In the genomic region with DNA sequence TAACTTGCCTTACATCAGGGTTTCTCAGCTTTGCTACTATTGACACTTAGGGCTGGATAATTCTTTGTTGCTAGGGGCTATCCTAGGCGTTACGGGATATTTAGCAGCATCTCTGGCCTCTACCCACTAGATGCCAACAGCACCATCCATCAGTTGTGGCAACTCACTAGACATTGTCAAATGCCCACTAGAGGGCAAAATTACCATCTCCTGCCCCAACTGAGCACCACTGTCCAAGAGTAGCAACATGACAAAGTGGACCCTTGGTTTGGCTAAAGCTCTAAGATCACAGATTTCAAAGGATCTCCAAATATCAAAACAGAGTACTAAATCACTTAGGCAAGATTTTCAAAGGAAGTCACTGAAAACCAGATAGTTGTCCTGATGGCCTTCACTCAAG, we compare ENCODE assay signal across 14 cellular contexts.
DNase-seq lines count a peak whose midpoint lies in the region; ATAC-seq and TF ChIP-seq lines count a peak whose summit lies in the region.
"Had no signal": no experiment of that assay in that cellular context is flagged by ENCODE, and none has a peak within 500 bp of the region (broad histone marks: within the 10 kb centered on the region; RNA-seq: fewer than 3 reads in every experiment).

No MANE protein-coding gene starts in this region.

- no peak overlapping the region for H3K4me3 ChIP-seq in esophagus squamous epithelium
- H3K4me3 ChIP-seq: BLaER1 treated with 17β-estradiol and CSF1 and Interleukin-3, amounts not matched to agents 10 nM and 100 nM had no signal

- H3K27ac ChIP-seq in 22Rv1 (no peak overlapping the region), foreskin keratinocyte (no peak overlapping the region), esophagus squamous epithelium (no peak overlapping the region)
- H3K27ac ChIP-seq: BLaER1 treated with 17β-estradiol and CSF1 and Interleukin-3, amounts not matched to agents 10 nM and 100 nM had no signal

- DNase-seq in RPMI8226 (peak; percentile 6), foreskin keratinocyte (no peak), esophagus squamous epithelium (lab: John Stamatoyannopoulos, UW) (no peak), GM03348 (ENCODE audit: low spot score) (no peak)
- DNase-seq in activated CD8-positive, alpha-beta memory T cell treated with anti-CD3 and anti-CD28 coated beads, Interleukin-2, amount 50 U/mL, for 48 hours, result no peak
- DNase-seq: activated T-cell treated with anti-CD3 and anti-CD28 coated beads, Interleukin-2, amount 50 U/mL, for 48 hours; kidney glomerular epithelial cell; NCI-H2227 treated with DMSO at 0.1 percent for 48 hours; SHP77 had no signal

- H3K27me3 ChIP-seq in foreskin keratinocyte, result no peaks in the 10 kb centered on the region
- no peaks in the 10 kb centered on the region for H3K27me3 ChIP-seq in esophagus squamous epithelium
- H3K27me3 ChIP-seq: BLaER1 treated with 17β-estradiol and CSF1 and Interleukin-3, amounts not matched to agents 10 nM and 100 nM had no signal

- TF ChIP-seq POLR2A in esophagus squamous epithelium (IDR thresholded peaks at IDR 0.05), result no peak

- H3K4me1 ChIP-seq in foreskin keratinocyte (no peaks in the 10 kb centered on the region), esophagus squamous epithelium (no peaks in the 10 kb centered on the region)
- H3K4me1 ChIP-seq: BLaER1 treated with 17β-estradiol and CSF1 and Interleukin-3, amounts not matched to agents 10 nM and 100 nM had no signal

- no peaks in the 10 kb centered on the region for H3K36me3 ChIP-seq in esophagus squamous epithelium
- H3K36me3 ChIP-seq: BLaER1 treated with 17β-estradiol and CSF1 and Interleukin-3, amounts not matched to agents 10 nM and 100 nM had no signal

- TF ChIP-seq CTCF in 22Rv1 (IDR thresholded peaks at IDR 0.05), result peak; percentile 59
- TF ChIP-seq CTCF in GM12872 (IDR thresholded peaks at IDR 0.05; ENCODE audit: insufficient read depth, low read depth, low read length), result 0 out of 3 replicates have a peak, but pooled peaks have one; percentile 12
- peak; percentile 40 for TF ChIP-seq CTCF in foreskin keratinocyte (conservative IDR thresholded peaks at IDR 0.05)
- peak in 1 of 6 experiments; percentile 45 for TF ChIP-seq CTCF in esophagus squamous epithelium (IDR thresholded peaks at IDR 0.05)

- WGBS in esophagus squamous epithelium, 2 donors, result 96 to 100% methylated on average over 1 to 2 of the region's 2 CpGs

- intact Hi-C loops in esophagus squamous epithelium (cut with DNase I), result no loop called here

- ATAC-seq in foreskin keratinocyte, result no peak
- no peak for ATAC-seq in GM21717 (IDR thresholded peaks at IDR 0.05; ENCODE audit: unreplicated experiment)
- ATAC-seq: WTC11 had no signal

- peaks cover 3 to 20% (median 6%) of the 10 kb centered on the region in 3 donors for H3K9me3 ChIP-seq in esophagus squamous epithelium
